Comparison of ENCODE assay signal across 27 cellular contexts in genomic region chr6:40410792-40411191, GRCh38.
DNase-seq lines count a peak whose midpoint lies in the region; ATAC-seq, FAIRE-seq and TF ChIP-seq lines count a peak whose summit lies in the region.
"Had no signal": no experiment of that assay in that cellular context is flagged by ENCODE, and none has a peak within 500 bp of the region (broad histone marks: within the 10 kb centered on the region; RNA-seq: fewer than 3 reads in every experiment).

No MANE protein-coding gene starts in this region.

- POLR2A ChIA-PET in H1 (lab: Charles Lee; ENCODE audit: partially characterized antibody): no interaction called here

- no peak for TF ChIP-seq POLR2A in H1 (IDR thresholded peaks at IDR 0.05; ENCODE audit: control extremely low read depth in 1 of 2, low read depth in 2 of 2, low read length in 2 of 2)

- no peak overlapping the region for H4K5ac ChIP-seq in H1 (ENCODE audit: insufficient read length, low read depth, low read length)

- H3K18ac ChIP-seq in H1 (ENCODE audit: extremely low read depth, low read length): peak overlapping the region; percentile 29; the same call in 1 of the 2 replicates

- H2AFZ ChIP-seq in H1 (ENCODE audit: low read length): no peak overlapping the region
- H2AFZ ChIP-seq: PC-9 had no signal

- H3K23ac ChIP-seq in H1 (ENCODE audit: insufficient read length): no peak overlapping the region

- no peak overlapping the region for H3K4me3 Mint-ChIP-seq in natural killer cell
- no peak overlapping the region for H3K4me3 Mint-ChIP-seq in natural killer cell treated with Interleukin-12 subunit alpha and Interleukin-12 subunit beta and Interleukin-15 and Interleukin-18, amount 100 ng/mL, for 72 hours
- H3K4me3 Mint-ChIP-seq: activated naive CD8-positive, alpha-beta T cell treated with anti-CD3 and anti-CD28 coated beads, Interleukin-2, amount 50 U/mL, for 24 hours; activated T-cell treated with anti-CD3 and anti-CD28 coated beads, Interleukin-2, amount 50 U/mL, for 72 hours; effector memory CD8-positive, alpha-beta T cell; IgD-negative memory B cell; stimulated activated naive CD8-positive, alpha-beta T cell treated with anti-CD3 and anti-CD28 coated beads, Interleukin-15, amount 100 ng/mL, for 72 hours had no signal

- no peaks in the 10 kb centered on the region for H3K36me3 ChIP-seq in H1 (ENCODE audit: control insufficient read depth in 2 of 4, insufficient read depth in 4 of 4, low read length in 3 of 4)
- H3K36me3 ChIP-seq: prostate gland, thoracic aorta had no signal

- H2AK5ac ChIP-seq in H1 (ENCODE audit: low read depth, low read length): no peak overlapping the region

- H2BK12ac ChIP-seq in H1 (ENCODE audit: low read depth, low read length): peak overlapping the region; percentile 71; the same call in 1 of the 2 replicates

- no peak overlapping the region for H3K4me2 ChIP-seq in H1 (ENCODE audit: insufficient read depth in 1 of 2, low read depth in 2 of 2, low read length in 2 of 2)
- H3K4me2 ChIP-seq: PC-9 had no signal

- DNase-seq in natural killer cell: no peak
- no peak for DNase-seq in natural killer cell treated with Interleukin-12 subunit alpha and Interleukin-12 subunit beta and Interleukin-15 and Interleukin-18, amount 100 ng/mL, for 72 hours (ENCODE audit: low spot score)
- DNase-seq in NCI-H524 treated with DMSO at 0.1 percent for 48 hours (lab: John Stamatoyannopoulos, UW): peak; percentile 57
- DNase-seq in H1 (ENCODE audit: low read depth in 1 of 2, low spot score in 2 of 2): no peak
- DNase-seq in posterior cingulate gyrus: no peak
- no peak for DNase-seq in NCI-H1436 (lab: John Stamatoyannopoulos, UW)
- DNase-seq: ACHN; activated CD4-positive, alpha-beta T cell treated with anti-CD3 and anti-CD28 coated beads, Interleukin-2, amount 50 U/mL, for 48 hours; activated CD4-positive, CD25-positive, alpha-beta regulatory T cell treated with anti-CD3 and anti-CD28 coated beads, Interleukin-2, amount 50 U/mL, for 72 hours; activated naive CD8-positive, alpha-beta T cell treated with anti-CD3 and anti-CD28 coated beads, Interleukin-2, amount 50 U/mL, for 24 hours; activated T-cell treated with anti-CD3 and anti-CD28 coated beads, Interleukin-2, amount 50 U/mL, for 72 hours; CD8-positive, alpha-beta memory T cell; effector memory CD8-positive, alpha-beta T cell; left ventricle myocardium superior; NCI-H187 treated with DMSO at 0.1 percent for 48 hours; nucleus accumbens; PC-9; stimulated activated CD4-positive, alpha-beta T cell treated with anti-CD3 and anti-CD28 coated beads, Interleukin-12 subunit alpha, Interleukin-12 subunit beta, amount 100 ng/mL, for 4 hours; stimulated activated CD4-positive, alpha-beta T cell treated with anti-CD3 and anti-CD28 coated beads, Interleukin-2, amount 100 ng/mL, for 48 hours; stimulated activated naive CD8-positive, alpha-beta T cell treated with anti-CD3 and anti-CD28 coated beads, Interleukin-15, amount 100 ng/mL, for 72 hours; T-helper 2 cell had no signal

- H3K56ac ChIP-seq in H1 (replicated peaks; ENCODE audit: insufficient read length, low read depth, low read length): no peak overlapping the region

- no peaks in the 10 kb centered on the region for H3K9me3 Mint-ChIP-seq in natural killer cell
- no peaks in the 10 kb centered on the region for H3K9me3 Mint-ChIP-seq in natural killer cell treated with Interleukin-12 subunit alpha and Interleukin-12 subunit beta and Interleukin-15 and Interleukin-18, amount 100 ng/mL, for 72 hours
- H3K9me3 Mint-ChIP-seq: activated naive CD8-positive, alpha-beta T cell treated with anti-CD3 and anti-CD28 coated beads, Interleukin-2, amount 50 U/mL, for 24 hours; activated T-cell treated with anti-CD3 and anti-CD28 coated beads, Interleukin-2, amount 50 U/mL, for 72 hours; CD8-positive, alpha-beta memory T cell; effector memory CD8-positive, alpha-beta T cell; IgD-negative memory B cell; stimulated activated naive CD8-positive, alpha-beta T cell treated with anti-CD3 and anti-CD28 coated beads, Interleukin-15, amount 100 ng/mL, for 72 hours had no signal

- ATAC-seq in natural killer cell (no peak), HG03571 (IDR thresholded peaks at IDR 0.05; ENCODE audit: unreplicated experiment) (no peak)
- no peak for ATAC-seq in natural killer cell treated with Interleukin-12 subunit alpha and Interleukin-12 subunit beta and Interleukin-15 and Interleukin-18, amount 100 ng/mL, for 72 hours
- ATAC-seq: activated naive CD8-positive, alpha-beta T cell treated with anti-CD3 and anti-CD28 coated beads, Interleukin-2, amount 50 U/mL, for 24 hours; activated T-cell treated with anti-CD3 and anti-CD28 coated beads, Interleukin-2, amount 50 U/mL, for 72 hours; effector memory CD8-positive, alpha-beta T cell; sciatic nerve; stimulated activated naive CD8-positive, alpha-beta T cell treated with anti-CD3 and anti-CD28 coated beads, Interleukin-15, amount 100 ng/mL, for 72 hours had no signal

- no peaks in the 10 kb centered on the region for H3K79me1 ChIP-seq in H1 (ENCODE audit: low read depth, low read length)

- no peaks in the 10 kb centered on the region for H3K23me2 ChIP-seq in H1 (ENCODE audit: low read depth, low read length)

- FAIRE-seq in H1 (lab: Jason Lieb, UNC): no peak
- FAIRE-seq: G401.6 had no signal

- no peak for TF ChIP-seq RAD21 in H1 (IDR thresholded peaks at IDR 0.05 in 1 of 2, conservative IDR thresholded peaks at IDR 0.05 in 1 of 2; ENCODE audit: low read depth in 2 of 2, low read length in 2 of 2)

- H4K91ac ChIP-seq in H1 (replicated peaks; ENCODE audit: insufficient read length, low read length): peak overlapping the region; percentile 66

- H3K4me3 ChIP-seq in H1 (ENCODE audit: extremely low read depth in 1 of 4, insufficient read depth in 2 of 4, low read depth in 3 of 4, low read length in 4 of 4): no peak overlapping the region
- H3K4me3 ChIP-seq: PC-9, prostate gland, thoracic aorta had no signal

- intact Hi-C loops in natural killer cell (cut with micrococcal nuclease): no loop called here
- intact Hi-C loops in posterior cingulate gyrus (cut with DNase I): no loop called here

- H3K14ac ChIP-seq in H1 (ENCODE audit: insufficient read length): no peak overlapping the region

- peaks cover 58 to 73% of the 10 kb centered on the region in 2 donors for H3K4me1 Mint-ChIP-seq in natural killer cell
- H3K4me1 Mint-ChIP-seq in natural killer cell treated with Interleukin-12 subunit alpha and Interleukin-12 subunit beta and Interleukin-15 and Interleukin-18, amount 100 ng/mL, for 72 hours (ENCODE audit: low read depth in 2 of 2): peaks cover 46 to 47% of the 10 kb centered on the region in 2 donors
- H3K4me1 Mint-ChIP-seq: activated naive CD8-positive, alpha-beta T cell treated with anti-CD3 and anti-CD28 coated beads, Interleukin-2, amount 50 U/mL, for 24 hours; CD8-positive, alpha-beta memory T cell; stimulated activated naive CD8-positive, alpha-beta T cell treated with anti-CD3 and anti-CD28 coated beads, Interleukin-15, amount 100 ng/mL, for 72 hours had no signal

- H3K27me3 Mint-ChIP-seq in natural killer cell (ENCODE audit: low read depth in 2 of 2): no peaks in the 10 kb centered on the region
- H3K27me3 Mint-ChIP-seq in natural killer cell treated with Interleukin-12 subunit alpha and Interleukin-12 subunit beta and Interleukin-15 and Interleukin-18, amount 100 ng/mL, for 72 hours: peaks cover 0 to 3% of the 10 kb centered on the region in 2 donors
- H3K27me3 Mint-ChIP-seq: stimulated activated naive CD8-positive, alpha-beta T cell treated with anti-CD3 and anti-CD28 coated beads, Interleukin-15, amount 100 ng/mL, for 72 hours had no signal

- H2BK120ac ChIP-seq in H1 (replicated peaks; ENCODE audit: low read depth, low read length): no peak overlapping the region

- H2BK5ac ChIP-seq in H1 (ENCODE audit: low read depth, low read length): peak overlapping the region; percentile 37; the same call in 1 of the 2 replicates

- H2BK20ac ChIP-seq in H1 (ENCODE audit: low read length): no peak overlapping the region

- no peak overlapping the region for H3K4ac ChIP-seq in H1 (replicated peaks; ENCODE audit: insufficient read length, low read depth, low read length)

- no peak for TF ChIP-seq CTCF in natural killer cell (IDR thresholded peaks at IDR 0.05)
- TF ChIP-seq CTCF in H1 (IDR thresholded peaks at IDR 0.05; ENCODE audit: control extremely low read depth in 1 of 3, insufficient read depth in 1 of 3, low read depth in 1 of 3, low read length in 3 of 3): no peak

- H3K27ac ChIP-seq in H1 (ENCODE audit: low read depth, low read length): no peak overlapping the region
- H3K27ac ChIP-seq: PC-9, prostate gland, thoracic aorta had no signal

- H3K4me1 ChIP-seq in H1 (replicated peaks in 1 of 4; ENCODE audit: control insufficient read depth in 3 of 4, insufficient read depth in 4 of 4, low read length in 3 of 4): peaks cover 3 to 9% (median 7%) of the 10 kb centered on the region in 4 experiments
- H3K4me1 ChIP-seq: prostate gland had no signal

- H3K79me2 ChIP-seq in H1 (ENCODE audit: control insufficient read depth in 1 of 2, insufficient read depth in 2 of 2, low read length in 2 of 2): no peaks in the 10 kb centered on the region

- H2BK15ac ChIP-seq in H1 (ENCODE audit: low read length): peak overlapping the region; percentile 14; the same call in 1 of the 2 replicates

- no peaks in the 10 kb centered on the region for H3K36me3 Mint-ChIP-seq in natural killer cell
- H3K36me3 Mint-ChIP-seq in natural killer cell treated with Interleukin-12 subunit alpha and Interleukin-12 subunit beta and Interleukin-15 and Interleukin-18, amount 100 ng/mL, for 72 hours: no peaks in the 10 kb centered on the region
- H3K36me3 Mint-ChIP-seq: CD8-positive, alpha-beta memory T cell had no signal

- H3K27ac Mint-ChIP-seq in natural killer cell: peak overlapping the region; percentile 75 to 95
- H3K27ac Mint-ChIP-seq in natural killer cell treated with Interleukin-12 subunit alpha and Interleukin-12 subunit beta and Interleukin-15 and Interleukin-18, amount 100 ng/mL, for 72 hours: peak overlapping the region in 1 of 2 donors; percentile 82
- H3K27ac Mint-ChIP-seq: activated naive CD8-positive, alpha-beta T cell treated with anti-CD3 and anti-CD28 coated beads, Interleukin-2, amount 50 U/mL, for 24 hours; activated T-cell treated with anti-CD3 and anti-CD28 coated beads, Interleukin-2, amount 50 U/mL, for 72 hours had no signal

- TF ChIP-seq EP300 in H1 (IDR thresholded peaks at IDR 0.05; ENCODE audit: borderline replicate concordance in 1 of 2, low read depth in 2 of 2, low read length in 2 of 2): no peak

- WGBS in H1 (ENCODE audit: extremely low coverage in 1 of 2, insufficient coverage in 1 of 2, insufficient read length in 1 of 2, insufficient replicate concordance in 2 of 2, low coverage in 1 of 2, low lambda C conversion rate in 2 of 2, missing lambda C conversion rate in 1 of 2), 2 experiments: 78% methylated on average over 1 of the region's 1 CpG; no CpG with 5 or more reads in 1 of the 2 experiments

- H3K9me3 ChIP-seq in H1 (ENCODE audit: insufficient read depth in 2 of 2, low read depth in 1 of 2, low read length in 1 of 2): no peaks in the 10 kb centered on the region
- H3K9me3 ChIP-seq: prostate gland, thoracic aorta had no signal

- H4K20me1 ChIP-seq in H1 (replicated peaks in 1 of 2; ENCODE audit: control insufficient read depth in 1 of 2, insufficient read depth in 2 of 2, low read length in 2 of 2): no peaks in the 10 kb centered on the region

- no peak overlapping the region for H3K9ac ChIP-seq in H1 (replicated peaks in 1 of 4; ENCODE audit: extremely low read depth in 1 of 4, low read depth in 3 of 4, low read length in 3 of 4)

- CTCF ChIA-PET in H1 (lab: Charles Lee; ENCODE audit: partially characterized antibody): interaction anchor here (1.0 to 1.3 kb wide), 2 partner anchors 77 to 81 kb away, joined by 4 read pairs; no protein-coding TSS in a partner anchor

- no peaks in the 10 kb centered on the region for H3K27me3 ChIP-seq in H1 (replicated peaks in 1 of 4; ENCODE audit: control insufficient read depth in 3 of 4, extremely low read depth in 1 of 4, insufficient read depth in 3 of 4, low read length in 3 of 4)

- H4K8ac ChIP-seq in H1 (ENCODE audit: extremely low read depth, insufficient read depth, low read length): no peak overlapping the region
